In genomic region chr4:186296481-186296880, GRCh38 we compare ENCODE assay signal across 1 cellular context.
TF ChIP-seq lines count a peak whose summit lies in the region.

No MANE protein-coding gene starts in this region.

TF ChIP-seq in H1, 55 proteins besides CTCF, POLR2A, EP300 and RAD21:
- TF ChIP-seq TAF1 (IDR thresholded peaks at IDR 0.05; ENCODE audit: low read depth, low read length) (no peak), USF2 (IDR thresholded peaks at IDR 0.05; ENCODE audit: low read length) (no peak), CHD1 (IDR thresholded peaks at IDR 0.05; ENCODE audit: low read depth, low read length) (no peak), CREB1 (IDR thresholded peaks at IDR 0.05) (no peak), NANOG (IDR thresholded peaks at IDR 0.05; ENCODE audit: insufficient read depth, low read depth, low read length, poor library complexity, severe bottlenecking) (no peak), SP1 (IDR thresholded peaks at IDR 0.05; ENCODE audit: low read depth, low read length) (no peak), POU5F1 (IDR thresholded peaks at IDR 0.05; ENCODE audit: low read depth, low read length) (no peak), ATF3 (IDR thresholded peaks at IDR 0.05; ENCODE audit: insufficient read depth, low read depth, low read length) (no peak), EGR1 (IDR thresholded peaks at IDR 0.05; ENCODE audit: borderline replicate concordance, low read depth, low read length) (no peak), CTBP2 (IDR thresholded peaks at IDR 0.05; ENCODE audit: borderline replicate concordance, insufficient read depth, insufficient read length, low read length) (no peak), SRF (IDR thresholded peaks at IDR 0.05; ENCODE audit: low read depth, low read length) (no peak), GTF2F1 (IDR thresholded peaks at IDR 0.05; ENCODE audit: borderline replicate concordance, low read depth, low read length) (no peak), CHD2 (IDR thresholded peaks at IDR 0.05; ENCODE audit: low read length) (no peak), ZNF274 (IDR thresholded peaks at IDR 0.05; ENCODE audit: borderline replicate concordance, extremely low read depth, low read length) (no peak), SIX5 (IDR thresholded peaks at IDR 0.05; ENCODE audit: low read depth, low read length) (no peak), JUN (IDR thresholded peaks at IDR 0.05; ENCODE audit: low read depth, low read length) (no peak), CEBPB (IDR thresholded peaks at IDR 0.05; ENCODE audit: low read depth, low read length) (no peak)
TF ChIP-seq in H1: peak in this region for 0.
